ENCODE assay signal across 14 cellular contexts in the genomic region with DNA sequence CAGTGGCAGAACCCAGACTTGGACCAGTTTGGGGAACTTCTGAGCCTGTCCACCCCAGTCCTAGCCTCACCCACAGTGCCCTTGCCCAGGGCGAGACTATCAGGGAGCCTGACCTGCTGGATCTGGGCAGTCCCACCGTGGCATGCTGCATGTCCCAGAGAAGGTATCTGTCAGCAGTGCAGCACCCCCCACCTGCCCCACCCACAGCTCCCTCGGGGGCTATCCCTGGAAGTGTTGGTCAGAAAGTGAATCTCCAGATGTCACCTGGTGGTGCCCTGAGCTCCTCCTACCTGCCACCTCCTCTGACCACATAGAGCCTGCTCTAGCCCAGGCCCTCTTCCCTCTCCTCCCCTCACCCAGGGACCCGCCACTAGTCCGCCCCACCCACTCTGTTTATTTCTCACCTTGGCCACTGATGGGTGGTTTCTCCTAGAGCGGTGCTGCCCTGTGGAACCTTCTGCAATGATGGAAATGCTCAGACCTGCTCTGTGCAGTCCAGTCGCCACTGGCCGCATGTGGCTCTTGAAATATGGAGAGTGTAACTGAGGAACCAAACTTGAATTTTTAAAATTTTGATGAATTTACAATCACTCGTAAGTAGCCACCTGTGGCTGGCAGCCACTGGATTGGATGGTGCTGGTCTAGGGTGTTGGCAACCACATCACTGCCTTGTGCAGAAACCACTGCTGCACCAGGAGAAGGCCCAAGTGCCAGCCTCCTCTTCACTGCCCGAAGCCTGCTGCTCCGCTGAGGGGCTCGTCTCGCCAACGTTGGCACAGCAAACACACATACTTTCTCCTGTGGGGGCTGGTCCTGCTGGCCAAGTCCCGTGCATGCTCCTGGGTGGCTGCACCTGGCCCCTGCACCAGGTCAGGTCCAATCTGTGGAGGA.
"Had no signal": no experiment of that assay in that cellular context is flagged by ENCODE, and none has a peak within 500 bp of the region (broad histone marks: within the 10 kb centered on the region; RNA-seq: fewer than 3 reads in every experiment).

No MANE protein-coding gene starts in this region.

- H3K27ac ChIP-seq: parathyroid adenoma, skin epidermis, WERI-Rb-1 had no signal

- H3K27me3 Mint-ChIP-seq: activated CD4-positive, alpha-beta T cell treated with anti-CD3 and anti-CD28 coated beads for 36 hours; activated naive CD8-positive, alpha-beta T cell treated with anti-CD3 and anti-CD28 coated beads for 36 hours; activated T-cell treated with anti-CD3 and anti-CD28 coated beads, Interleukin-2, amount 50 U/mL, for 24 hours had no signal

- H3K36me3 Mint-ChIP-seq: activated naive CD8-positive, alpha-beta T cell treated with anti-CD3 and anti-CD28 coated beads for 36 hours; stimulated activated naive B cell treated with anti-CD40 and anti-IgM and Interleukin-4, amounts not matched to agents 10 μg/mL and 1 μg/mL and 100 μg/mL, for 72 hours had no signal

- H3K4me3 Mint-ChIP-seq: activated CD4-positive, alpha-beta T cell treated with anti-CD3 and anti-CD28 coated beads for 36 hours; activated naive CD8-positive, alpha-beta T cell treated with anti-CD3 and anti-CD28 coated beads for 36 hours; activated T-cell treated with anti-CD3 and anti-CD28 coated beads, Interleukin-2, amount 50 U/mL, for 24 hours; stimulated activated naive B cell treated with anti-CD40 and anti-IgM and Interleukin-4, amounts not matched to agents 10 μg/mL and 1 μg/mL and 100 μg/mL, for 72 hours had no signal

- H3K4me1 Mint-ChIP-seq: activated CD4-positive, alpha-beta T cell treated with anti-CD3 and anti-CD28 coated beads for 36 hours; activated naive CD8-positive, alpha-beta T cell treated with anti-CD3 and anti-CD28 coated beads for 36 hours had no signal

- H3K9me3 ChIP-seq: SK-N-SH had no signal

- DNase-seq: activated CD4-positive, alpha-beta T cell treated with anti-CD3 and anti-CD28 coated beads for 36 hours; activated effector memory CD4-positive, alpha-beta T cell treated with anti-CD3 and anti-CD28 coated beads, Interleukin-2, amount 50 U/mL, for 16 hours; activated naive CD8-positive, alpha-beta T cell treated with anti-CD3 and anti-CD28 coated beads for 36 hours; activated T-cell treated with anti-CD3 and anti-CD28 coated beads, Interleukin-2, amount 50 U/mL, for 24 hours; cortex of kidney; effector memory CD4-positive, alpha-beta T cell; mesendoderm; retina; SK-N-SH; stimulated activated naive B cell treated with anti-CD40 and anti-IgM and Interleukin-4, amounts not matched to agents 10 μg/mL and 1 μg/mL and 100 μg/mL, for 72 hours; T-helper 1 cell; WERI-Rb-1 had no signal

- H3K4me3 ChIP-seq: skin epidermis had no signal

- H3K27ac Mint-ChIP-seq: activated CD4-positive, alpha-beta T cell treated with anti-CD3 and anti-CD28 coated beads for 36 hours; activated naive CD8-positive, alpha-beta T cell treated with anti-CD3 and anti-CD28 coated beads for 36 hours; activated T-cell treated with anti-CD3 and anti-CD28 coated beads, Interleukin-2, amount 50 U/mL, for 24 hours; stimulated activated naive B cell treated with anti-CD40 and anti-IgM and Interleukin-4, amounts not matched to agents 10 μg/mL and 1 μg/mL and 100 μg/mL, for 72 hours had no signal

- ATAC-seq: activated CD4-positive, alpha-beta T cell treated with anti-CD3 and anti-CD28 coated beads for 36 hours; stimulated activated naive B cell treated with anti-CD40 and anti-IgM and Interleukin-4, amounts not matched to agents 10 μg/mL and 1 μg/mL and 100 μg/mL, for 72 hours had no signal

- H3K36me3 ChIP-seq: WERI-Rb-1 had no signal

- H3K9me3 Mint-ChIP-seq: activated naive CD8-positive, alpha-beta T cell treated with anti-CD3 and anti-CD28 coated beads for 36 hours; activated T-cell treated with anti-CD3 and anti-CD28 coated beads, Interleukin-2, amount 50 U/mL, for 24 hours; stimulated activated naive B cell treated with anti-CD40 and anti-IgM and Interleukin-4, amounts not matched to agents 10 μg/mL and 1 μg/mL and 100 μg/mL, for 72 hours had no signal
